1 cellular context compared by ENCODE assay signal in genomic region chr6:7119272-7119801, GRCh38.
TF ChIP-seq lines count a peak whose summit lies in the region.

No MANE protein-coding gene starts in this region.

TF ChIP-seq in K562, 482 proteins besides CTCF, POLR2A, EP300 and RAD21 (continued from another document and continues in another):
- TF ChIP-seq THAP12 (CRISPR knock-in tag; IDR thresholded peaks at IDR 0.05) (0 out of 2 replicates have a peak, but pooled peaks have one; percentile 60), OTX1 (CRISPR knock-in tag; IDR thresholded peaks at IDR 0.05) (no peak), ZNF778 (CRISPR knock-in tag; IDR thresholded peaks at IDR 0.05) (no peak), FOSL1 (tag; conservative IDR thresholded peaks at IDR 0.05) (0 out of 2 replicates have a peak, but pooled peaks have one; percentile 22), ZNF583 (CRISPR knock-in tag; IDR thresholded peaks at IDR 0.05) (no peak), ATF3 (IDR thresholded peaks at IDR 0.05) (no peak), ATF3 (CRISPR knock-in tag; conservative IDR thresholded peaks at IDR 0.05) (no peak; the same call in 1 of the 2 replicates), EZH2 (IDR thresholded peaks at IDR 0.05; ENCODE audit: borderline replicate concordance, low read depth, low read length) (no peak), CCAR2 (IDR thresholded peaks at IDR 0.05; ENCODE audit: low read depth, low read length) (no peak), ZBTB12 (CRISPR knock-in tag; IDR thresholded peaks at IDR 0.05) (no peak), CTCFL (IDR thresholded peaks at IDR 0.05; ENCODE audit: borderline replicate concordance, insufficient read depth, low read depth, low read length, poor library complexity, severe bottlenecking) (no peak), BHLHE40 (IDR thresholded peaks at IDR 0.05; ENCODE audit: low read length) (peak; percentile 88), ZNF586 (CRISPR knock-in tag; conservative IDR thresholded peaks at IDR 0.05) (no peak), GABPB2 (CRISPR knock-in tag; conservative IDR thresholded peaks at IDR 0.05) (no peak), ZNF347 (CRISPR knock-in tag; IDR thresholded peaks at IDR 0.05; ENCODE audit: low read depth) (no peak), YBX1 (IDR thresholded peaks at IDR 0.05) (no peak), KLF10 (CRISPR knock-in tag; IDR thresholded peaks at IDR 0.05) (no peak), ARHGAP35 (IDR thresholded peaks at IDR 0.05; ENCODE audit: partially characterized antibody) (peak; percentile 44), HDAC3 (IDR thresholded peaks at IDR 0.05; ENCODE audit: borderline replicate concordance, partially characterized antibody) (peak; percentile 68), ZNF3 (CRISPR knock-in tag; IDR thresholded peaks at IDR 0.05) (no peak), ZNF280A (IDR thresholded peaks at IDR 0.05; ENCODE audit: low read depth, partially characterized antibody) (no peak), RBM34 (IDR thresholded peaks at IDR 0.05; ENCODE audit: borderline replicate concordance, insufficient read depth, low read length) (no peak), TAF15 (IDR thresholded peaks at IDR 0.05; ENCODE audit: low read depth, low read length) (no peak), PKNOX1 (IDR thresholded peaks at IDR 0.05) (peak; percentile 60), ZKSCAN1 (IDR thresholded peaks at IDR 0.05; ENCODE audit: low read depth, low read length) (0 out of 2 replicates have a peak, but pooled peaks have one; percentile 25), TRIM24 (IDR thresholded peaks at IDR 0.05) (peak; percentile 70 to 79; a peak in 3 of 4 replicates), MAFK (IDR thresholded peaks at IDR 0.05; ENCODE audit: low read length) (no peak), PRDM10 (IDR thresholded peaks at IDR 0.05; ENCODE audit: partially characterized antibody) (no peak), ZNF592 (IDR thresholded peaks at IDR 0.05) (peak; percentile 96), SREBF2 (CRISPR knock-in tag; IDR thresholded peaks at IDR 0.05) (no peak), PTTG1 (tag; IDR thresholded peaks at IDR 0.05; ENCODE audit: low read depth) (no peak), HMBOX1 (IDR thresholded peaks at IDR 0.05) (0 out of 2 replicates have a peak, but pooled peaks have one; percentile 13), CHCHD3 (CRISPR knock-in tag; IDR thresholded peaks at IDR 0.05) (no peak), MYNN (IDR thresholded peaks at IDR 0.05) (no peak), MYNN (CRISPR knock-in tag; IDR thresholded peaks at IDR 0.05) (no peak), HDAC1 (IDR thresholded peaks at IDR 0.05) (peak; percentile 80 to 99), XRCC5 (IDR thresholded peaks at IDR 0.05; ENCODE audit: low read depth, low read length) (no peak), NFIC (IDR thresholded peaks at IDR 0.05) (peak; percentile 67), PREB (CRISPR knock-in tag; IDR thresholded peaks at IDR 0.05) (no peak), CC2D1A (IDR thresholded peaks at IDR 0.05) (peak; percentile 84; the same call in 1 of the 2 replicates), SOX6 (IDR thresholded peaks at IDR 0.05) (peak; percentile 81), MTA3 (IDR thresholded peaks at IDR 0.05; ENCODE audit: borderline replicate concordance) (peak; percentile 61; the same call in 1 of the 2 replicates), FIP1L1 (IDR thresholded peaks at IDR 0.05; ENCODE audit: low read depth, low read length, poor library complexity, severe bottlenecking) (no peak)
